1 cellular context compared by ENCODE assay signal in the genomic region with DNA sequence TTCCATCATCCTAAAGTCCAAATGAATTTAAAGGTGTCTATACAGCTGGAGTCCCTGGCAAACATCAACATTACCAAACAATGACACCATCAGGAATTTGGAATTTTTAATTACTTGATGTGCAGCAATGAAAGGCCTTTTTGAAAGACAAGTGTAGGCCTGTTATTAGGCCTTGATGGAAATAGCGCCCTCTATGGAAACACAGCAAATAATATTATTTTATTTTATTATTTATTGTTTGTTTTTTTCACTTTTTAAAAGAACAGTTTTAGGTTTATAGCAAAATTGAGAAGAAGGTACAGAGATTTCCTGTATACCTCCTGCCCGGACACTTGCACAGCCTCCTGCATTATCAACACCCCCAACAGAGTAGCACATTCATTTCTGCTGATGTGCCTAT.
TF ChIP-seq lines count a peak whose summit lies in the region.

No MANE protein-coding gene starts in this region.

TF ChIP-seq in HCT116, 20 proteins besides CTCF, POLR2A, EP300 and RAD21 (continued from another document):
- TF ChIP-seq POLR2AphosphoS5 (IDR thresholded peaks at IDR 0.05; ENCODE audit: low read depth, low read length) (no peak), SRF (IDR thresholded peaks at IDR 0.05; ENCODE audit: low read depth) (no peak), EZH2phosphoT487 (IDR thresholded peaks at IDR 0.05; ENCODE audit: borderline replicate concordance) (no peak), EGR1 (IDR thresholded peaks at IDR 0.05; ENCODE audit: low read depth) (no peak), FOSL1 (IDR thresholded peaks at IDR 0.05; ENCODE audit: low read depth) (no peak), ZFX (IDR thresholded peaks at IDR 0.05) (no peak), SP1 (IDR thresholded peaks at IDR 0.05; ENCODE audit: low read depth) (no peak), CBX3 (IDR thresholded peaks at IDR 0.05; ENCODE audit: low read depth) (no peak), EZH2 (IDR thresholded peaks at IDR 0.05) (no peak), ELF1 (IDR thresholded peaks at IDR 0.05; ENCODE audit: borderline replicate concordance, low read depth) (no peak), JUND (IDR thresholded peaks at IDR 0.05) (no peak), TCF7L2 (IDR thresholded peaks at IDR 0.05; ENCODE audit: borderline replicate concordance, extremely low read depth, insufficient read depth, insufficient read length) (no peak), CEBPB (IDR thresholded peaks at IDR 0.05; ENCODE audit: low read depth) (no peak), SIN3A (IDR thresholded peaks at IDR 0.05; ENCODE audit: low read depth) (no peak)
- TF ChIP-seq, protein P1, sequence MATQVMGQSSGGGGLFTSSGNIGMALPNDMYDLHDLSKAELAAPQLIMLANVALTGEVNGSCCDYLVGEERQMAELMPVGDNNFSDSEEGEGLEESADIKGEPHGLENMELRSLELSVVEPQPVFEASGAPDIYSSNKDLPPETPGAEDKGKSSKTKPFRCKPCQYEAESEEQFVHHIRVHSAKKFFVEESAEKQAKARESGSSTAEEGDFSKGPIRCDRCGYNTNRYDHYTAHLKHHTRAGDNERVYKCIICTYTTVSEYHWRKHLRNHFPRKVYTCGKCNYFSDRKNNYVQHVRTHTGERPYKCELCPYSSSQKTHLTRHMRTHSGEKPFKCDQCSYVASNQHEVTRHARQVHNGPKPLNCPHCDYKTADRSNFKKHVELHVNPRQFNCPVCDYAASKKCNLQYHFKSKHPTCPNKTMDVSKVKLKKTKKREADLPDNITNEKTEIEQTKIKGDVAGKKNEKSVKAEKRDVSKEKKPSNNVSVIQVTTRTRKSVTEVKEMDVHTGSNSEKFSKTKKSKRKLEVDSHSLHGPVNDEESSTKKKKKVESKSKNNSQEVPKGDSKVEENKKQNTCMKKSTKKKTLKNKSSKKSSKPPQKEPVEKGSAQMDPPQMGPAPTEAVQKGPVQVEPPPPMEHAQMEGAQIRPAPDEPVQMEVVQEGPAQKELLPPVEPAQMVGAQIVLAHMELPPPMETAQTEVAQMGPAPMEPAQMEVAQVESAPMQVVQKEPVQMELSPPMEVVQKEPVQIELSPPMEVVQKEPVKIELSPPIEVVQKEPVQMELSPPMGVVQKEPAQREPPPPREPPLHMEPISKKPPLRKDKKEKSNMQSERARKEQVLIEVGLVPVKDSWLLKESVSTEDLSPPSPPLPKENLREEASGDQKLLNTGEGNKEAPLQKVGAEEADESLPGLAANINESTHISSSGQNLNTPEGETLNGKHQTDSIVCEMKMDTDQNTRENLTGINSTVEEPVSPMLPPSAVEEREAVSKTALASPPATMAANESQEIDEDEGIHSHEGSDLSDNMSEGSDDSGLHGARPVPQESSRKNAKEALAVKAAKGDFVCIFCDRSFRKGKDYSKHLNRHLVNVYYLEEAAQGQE (IDR thresholded peaks at IDR 0.05; ENCODE audit: low read depth), result no peak
- TF ChIP-seq, protein P2, sequence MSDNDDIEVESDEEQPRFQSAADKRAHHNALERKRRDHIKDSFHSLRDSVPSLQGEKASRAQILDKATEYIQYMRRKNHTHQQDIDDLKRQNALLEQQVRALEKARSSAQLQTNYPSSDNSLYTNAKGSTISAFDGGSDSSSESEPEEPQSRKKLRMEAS (IDR thresholded peaks at IDR 0.05), result no peak
- TF ChIP-seq, protein P3, sequence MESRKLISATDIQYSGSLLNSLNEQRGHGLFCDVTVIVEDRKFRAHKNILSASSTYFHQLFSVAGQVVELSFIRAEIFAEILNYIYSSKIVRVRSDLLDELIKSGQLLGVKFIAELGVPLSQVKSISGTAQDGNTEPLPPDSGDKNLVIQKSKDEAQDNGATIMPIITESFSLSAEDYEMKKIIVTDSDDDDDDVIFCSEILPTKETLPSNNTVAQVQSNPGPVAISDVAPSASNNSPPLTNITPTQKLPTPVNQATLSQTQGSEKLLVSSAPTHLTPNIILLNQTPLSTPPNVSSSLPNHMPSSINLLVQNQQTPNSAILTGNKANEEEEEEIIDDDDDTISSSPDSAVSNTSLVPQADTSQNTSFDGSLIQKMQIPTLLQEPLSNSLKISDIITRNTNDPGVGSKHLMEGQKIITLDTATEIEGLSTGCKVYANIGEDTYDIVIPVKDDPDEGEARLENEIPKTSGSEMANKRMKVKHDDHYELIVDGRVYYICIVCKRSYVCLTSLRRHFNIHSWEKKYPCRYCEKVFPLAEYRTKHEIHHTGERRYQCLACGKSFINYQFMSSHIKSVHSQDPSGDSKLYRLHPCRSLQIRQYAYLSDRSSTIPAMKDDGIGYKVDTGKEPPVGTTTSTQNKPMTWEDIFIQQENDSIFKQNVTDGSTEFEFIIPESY (IDR thresholded peaks at IDR 0.05; ENCODE audit: extremely low read depth, insufficient replicate concordance, low read length), result no peak
